Comparison of ENCODE assay signal across 9 cellular contexts in genomic region chr22:29765905-29766631, GRCh38. TPM values are rescaled to one million over a fixed set of nuclear protein-coding genes. Genes with fewer than 3 reads are reported as not detected.
DNase-seq lines count a peak whose midpoint lies in the region; ATAC-seq lines count a peak whose summit lies in the region.
"Had no signal": no experiment of that assay in that cellular context is flagged by ENCODE, and none has a peak within 500 bp of the region (broad histone marks: within the 10 kb centered on the region; RNA-seq: fewer than 3 reads in every experiment).

No MANE protein-coding gene starts in this region.

- H3K4me1 ChIP-seq in ACC112 (ENCODE audit: control insufficient read depth, insufficient read depth, low read length, unreplicated experiment) (no peaks in the 10 kb centered on the region), HUES48 (ENCODE audit: control insufficient read depth, insufficient read depth, low read length) (peaks cover 10% of the 10 kb centered on the region), skeletal muscle tissue (ENCODE audit: control insufficient read depth in 3 of 3, insufficient read depth in 3 of 3, low read length in 3 of 3) (peaks cover 36 to 50% (median 37%) of the 10 kb centered on the region in 3 donors)

- H3K79me2 ChIP-seq in ACC112 (ENCODE audit: control insufficient read depth, insufficient read depth, low read length, unreplicated experiment), result peaks cover 26% of the 10 kb centered on the region

- H3K27ac ChIP-seq in ACC112 (ENCODE audit: low read depth, low read length) (no peak overlapping the region), HUES48 (ENCODE audit: low read depth, low read length) (peak overlapping the region; percentile 91), skeletal muscle tissue (ENCODE audit: low read depth, low read length) (peak overlapping the region; percentile 97)

- intact Hi-C loops in left cardiac atrium (cut with DNase I), result no loop called here

- no peaks in the 10 kb centered on the region for H3K9me3 ChIP-seq in HUES48 (ENCODE audit: control insufficient read depth, insufficient read depth, low read length)
- H3K9me3 ChIP-seq in skeletal muscle tissue (ENCODE audit: control insufficient read depth in 3 of 3, low read length in 3 of 3), result no peaks in the 10 kb centered on the region

- ATAC-seq in GM19035 (IDR thresholded peaks at IDR 0.05; ENCODE audit: unreplicated experiment) (peak; percentile 6), left cardiac atrium (peak; percentile 1 to 3)

- DNase-seq in activated T-cell treated with anti-CD3 and anti-CD28 coated beads for 4 hours (peak; percentile 10), left cardiac atrium (no peak), epidermal melanocyte (ENCODE audit: insufficient read length, low spot score) (no peak), NCI-H524 treated with DMSO at 0.1 percent for 48 hours (lab: John Stamatoyannopoulos, UW) (no peak)

- no peaks in the 10 kb centered on the region for H3K36me3 ChIP-seq in ACC112 (ENCODE audit: insufficient read depth, low read length)
- H3K36me3 ChIP-seq in HUES48 (ENCODE audit: control insufficient read depth, insufficient read depth, low read length), result peaks cover 20% of the 10 kb centered on the region
- peaks cover 15 to 19% (median 17%) of the 10 kb centered on the region in 3 donors for H3K36me3 ChIP-seq in skeletal muscle tissue (ENCODE audit: control insufficient read depth in 3 of 3, insufficient read depth in 3 of 3, low read length in 3 of 3)

- H3K27me3 ChIP-seq in ACC112 (ENCODE audit: insufficient read depth, low read length) (no peaks in the 10 kb centered on the region), HUES48 (ENCODE audit: control insufficient read depth, insufficient read depth, low read length) (no peaks in the 10 kb centered on the region), skeletal muscle tissue (ENCODE audit: control insufficient read depth in 3 of 3, insufficient read depth in 3 of 3, low read length in 3 of 3) (no peaks in the 10 kb centered on the region)

- peak overlapping the region; percentile 97 for H3K4me3 ChIP-seq in ACC112 (ENCODE audit: low read depth, low read length)
- H3K4me3 ChIP-seq in HUES48 (ENCODE audit: low read depth, low read length), result peak overlapping the region; percentile 98
- peak overlapping the region; percentile 94 to 100 (median 100) for H3K4me3 ChIP-seq in skeletal muscle tissue (ENCODE audit: low read length in 3 of 3)

- peak overlapping the region; percentile 85 for H2AFZ ChIP-seq in ACC112 (ENCODE audit: low read length, unreplicated experiment)

- H3K9ac ChIP-seq in HUES48 (ENCODE audit: low read depth, low read length) (peak overlapping the region; percentile 61), skeletal muscle tissue (ENCODE audit: low read depth in 1 of 3, low read length in 3 of 3) (peak overlapping the region; percentile 92 to 99 (median 96))

RNA-seq across cellular contexts. Expression of gene ZMAT5, which starts 0.7 kb away (rescaled TPM):
- total RNA-seq in left cardiac atrium (10 to 100 TPM; 15.2 to 21.1 TPM), skeletal muscle tissue (18.8 TPM)

RNA-seq across cellular contexts. Expression of gene UQCR10, which starts 1.1 kb away (rescaled TPM):
- 100 to 1,000 TPM; 229 to 266 TPM for total RNA-seq in left cardiac atrium
- 57.9 TPM for total RNA-seq in skeletal muscle tissue

RNA-seq across cellular contexts. Expression of gene CABP7, which starts 46.3 kb away (rescaled TPM):
- total RNA-seq in left cardiac atrium (not detected), skeletal muscle tissue (not detected)
- total RNA-seq: glomerular endothelial cell had no signal
